In genomic region chr16:21520134-21521047, GRCh38 we compare ENCODE assay signal across 8 cellular contexts.
DNase-seq lines count a peak whose midpoint lies in the region; ATAC-seq and TF ChIP-seq lines count a peak whose summit lies in the region.
"Not testable (repeated sequence)": the region's sequence is repeated elsewhere in the genome, so short reads cannot be mapped to it uniquely, and the experiment has no call there.

No MANE protein-coding gene starts in this region.

- not testable (repeated sequence) for TF ChIP-seq CTCF in AG09319 (IDR thresholded peaks at IDR 0.05; ENCODE audit: low read depth, low read length)

- DNase-seq in AG09319 (ENCODE audit: extremely low read depth, low read depth) (peak; percentile 74), NCI-H345 (lab: John Stamatoyannopoulos, UW) (peak; percentile 98), islet precursor cell (peak; percentile 99)
- peak; percentile 89 for DNase-seq in activated CD4-positive, CD25-positive, alpha-beta regulatory T cell treated with anti-CD3 and anti-CD28 coated beads, Interleukin-2, amount 50 U/mL, for 16 hours (ENCODE audit: low read depth, low spot score)
- peak; percentile 97 for DNase-seq in central memory CD4-positive, alpha-beta T cell
- peak; percentile 99 for DNase-seq in stimulated activated CD4-positive, alpha-beta T cell treated with anti-CD3 and anti-CD28 coated beads, Interleukin-12 subunit alpha, Interleukin-12 subunit beta, amount 100 ng/mL, for 4 hours

- ATAC-seq in GM19025 (IDR thresholded peaks at IDR 0.05; ENCODE audit: low read depth, unreplicated experiment) (peak; percentile 59), HG03196 (IDR thresholded peaks at IDR 0.05; ENCODE audit: unreplicated experiment) (peak; percentile 48)

Comparison
In these comparisons a context has a peak if more than half of its experiments do, and no peak if none do; other contexts are left out.
1. Peak in every context shown above with its lines: DNase-seq and ATAC-seq.